16 cellular contexts compared by ENCODE assay signal in the genomic region with DNA sequence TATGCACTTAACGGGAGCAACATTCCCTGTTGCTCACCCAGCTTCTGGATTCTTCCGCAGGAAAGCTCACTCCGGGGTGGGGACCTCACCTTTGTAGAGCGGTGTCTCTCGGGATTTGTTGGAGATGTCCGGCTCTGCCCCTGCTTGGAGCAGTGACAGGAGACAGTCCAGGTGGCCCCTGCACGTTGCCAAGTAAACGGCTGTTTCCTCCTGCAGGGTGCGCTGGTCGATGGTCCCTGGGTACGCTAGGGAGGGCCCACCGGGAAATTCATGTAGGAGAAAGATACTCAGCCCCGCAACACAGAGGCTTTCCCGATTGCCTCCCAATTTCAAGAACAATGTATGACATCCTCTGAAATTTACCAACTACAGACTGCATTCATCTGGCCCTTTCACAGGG. TPM values are rescaled to one million over a fixed set of nuclear protein-coding genes. Genes with fewer than 3 reads are reported as not detected.
DNase-seq lines count a peak whose midpoint lies in the region; ATAC-seq and TF ChIP-seq lines count a peak whose summit lies in the region.
"Had no signal": no experiment of that assay in that cellular context is flagged by ENCODE, and none has a peak within 500 bp of the region (broad histone marks: within the 10 kb centered on the region; RNA-seq: fewer than 3 reads in every experiment).

No MANE protein-coding gene starts in this region.

- H3K27ac Mint-ChIP-seq in activated CD4-positive, alpha-beta T cell treated with anti-CD3 and anti-CD28 coated beads for 36 hours, result peak overlapping the region; percentile 39
- no peak overlapping the region for H3K27ac Mint-ChIP-seq in activated naive CD8-positive, alpha-beta T cell treated with anti-CD3 and anti-CD28 coated beads, Interleukin-2, amount 10 ng/mL, durations not matched to agents 7 days and 5 days
- no peak overlapping the region for H3K27ac Mint-ChIP-seq in glutamatergic neuron (ENCODE audit: unreplicated experiment)

- no peak overlapping the region for H3K9ac ChIP-seq in rectal smooth muscle tissue (ENCODE audit: low read length)

- CTCF ChIA-PET in activated CD4-positive, alpha-beta T cell treated with anti-CD3 and anti-CD28 coated beads for 36 hours (lab: Charles Lee), result interaction anchor here (1.6 to 2.4 kb wide), 2 partner anchors 10 to 13 kb away, joined by 4 to 21 read pairs; no protein-coding TSS in a partner anchor

- no peaks in the 10 kb centered on the region for H3K9me3 Mint-ChIP-seq in activated CD4-positive, alpha-beta T cell treated with anti-CD3 and anti-CD28 coated beads for 36 hours (ENCODE audit: low read depth)
- no peaks in the 10 kb centered on the region for H3K9me3 Mint-ChIP-seq in activated naive CD8-positive, alpha-beta T cell treated with anti-CD3 and anti-CD28 coated beads, Interleukin-2, amount 10 ng/mL, durations not matched to agents 7 days and 5 days
- peaks cover 11% of the 10 kb centered on the region for H3K9me3 Mint-ChIP-seq in glutamatergic neuron (ENCODE audit: unreplicated experiment)
- H3K9me3 Mint-ChIP-seq: T-cell had no signal

- intact Hi-C loops in activated CD4-positive, alpha-beta T cell treated with anti-CD3 and anti-CD28 coated beads for 36 hours (cut with DNase I, micrococcal nuclease), result loop anchor here in 1 of 2 experiments (10.0 kb wide), 1 partner anchor 1572 kb away; no protein-coding TSS in a partner anchor
- intact Hi-C loops in lower leg skin (cut with DNase I; ENCODE audit: low total_unique reads), result no loop called here

- H3K27me3 Mint-ChIP-seq in activated CD4-positive, alpha-beta T cell treated with anti-CD3 and anti-CD28 coated beads for 36 hours, result no peaks in the 10 kb centered on the region
- H3K27me3 Mint-ChIP-seq in activated naive CD8-positive, alpha-beta T cell treated with anti-CD3 and anti-CD28 coated beads, Interleukin-2, amount 10 ng/mL, durations not matched to agents 7 days and 5 days, result no peaks in the 10 kb centered on the region
- peaks cover 17% of the 10 kb centered on the region for H3K27me3 Mint-ChIP-seq in glutamatergic neuron (ENCODE audit: unreplicated experiment)
- H3K27me3 Mint-ChIP-seq: T-cell had no signal

- peaks cover 19% of the 10 kb centered on the region for H3K36me3 Mint-ChIP-seq in activated CD4-positive, alpha-beta T cell treated with anti-CD3 and anti-CD28 coated beads for 36 hours (ENCODE audit: low read depth)
- peaks cover 3% of the 10 kb centered on the region for H3K36me3 Mint-ChIP-seq in activated naive CD8-positive, alpha-beta T cell treated with anti-CD3 and anti-CD28 coated beads, Interleukin-2, amount 10 ng/mL, durations not matched to agents 7 days and 5 days
- H3K36me3 Mint-ChIP-seq in glutamatergic neuron (ENCODE audit: unreplicated experiment), result no peaks in the 10 kb centered on the region
- H3K36me3 Mint-ChIP-seq: T-cell had no signal

- peak overlapping the region; percentile 20 for H3K4me3 ChIP-seq in rectal smooth muscle tissue (ENCODE audit: low read length)
- H3K4me3 ChIP-seq in coronary artery, result no peak overlapping the region
- H3K4me3 ChIP-seq in lower leg skin (ENCODE audit: low read depth, poor library complexity, severe bottlenecking), result no peak overlapping the region
- H3K4me3 ChIP-seq: breast epithelium, mucosa of descending colon had no signal

- H3K27me3 ChIP-seq in rectal smooth muscle tissue (ENCODE audit: control insufficient read depth, insufficient read depth, low read length), result no peaks in the 10 kb centered on the region
- H3K27me3 ChIP-seq: breast epithelium, tibial nerve had no signal

- 76 to 77% methylated on average over 14 of the region's 14 CpGs for WGBS in lower leg skin, 2 donors

- peak overlapping the region; percentile 67 for H3K27ac ChIP-seq in rectal smooth muscle tissue (ENCODE audit: low read depth, low read length)
- no peak overlapping the region for H3K27ac ChIP-seq in coronary artery
- H3K27ac ChIP-seq: breast epithelium, epithelial cell of prostate had no signal

- in situ Hi-C loops in GM13977 (cut with MboI; ENCODE audit: low pct_unique_long_range_greater_than_20kb, low sequenced_read_pairs, unreplicated experiment), result loop anchor here (25.0 kb wide), 1 partner anchor 1559 kb away; the partner anchor contains the start of gene SYNE3

- TF ChIP-seq CTCF in GM13977 (IDR thresholded peaks at IDR 0.05; ENCODE audit: extremely low read depth, insufficient read depth, missing control alignments) (peak; percentile 46), coronary artery (IDR thresholded peaks at IDR 0.05) (no peak), lower leg skin (IDR thresholded peaks at IDR 0.05) (no peak), glutamatergic neuron (IDR thresholded peaks at IDR 0.05; ENCODE audit: partially characterized antibody, unreplicated experiment) (no peak)

- no peak for TF ChIP-seq POLR2A in lower leg skin (IDR thresholded peaks at IDR 0.05)

- H3K36me3 ChIP-seq in rectal smooth muscle tissue (ENCODE audit: control insufficient read depth, insufficient read depth, low read length), result peaks cover 16% of the 10 kb centered on the region
- H3K36me3 ChIP-seq: breast epithelium, tibial nerve had no signal

- no peak for DNase-seq in activated CD4-positive, alpha-beta T cell treated with anti-CD3 and anti-CD28 coated beads for 36 hours
- DNase-seq in activated CD4-positive, alpha-beta T cell treated with anti-CD3 and anti-CD28 coated beads for 48 hours, result no peak
- DNase-seq in GM13977 (ENCODE audit: low spot score), result no peak
- DNase-seq in activated naive CD8-positive, alpha-beta T cell treated with anti-CD3 and anti-CD28 coated beads, Interleukin-2, amount 10 ng/mL, durations not matched to agents 7 days and 5 days, result no peak
- DNase-seq in coronary artery (ENCODE audit: low spot score), result no peak
- no peak for DNase-seq in lower leg skin (ENCODE audit: low spot score in 2 of 2)
- no peak for DNase-seq in glutamatergic neuron
- DNase-seq: GF-D8, mucosa of descending colon, NCI-H1105 treated with DMSO at 0.1 percent for 48 hours, NCI-H748 treated with DMSO at 0.1 percent for 48 hours, T-cell had no signal

- peaks cover 17% of the 10 kb centered on the region for H3K4me1 ChIP-seq in rectal smooth muscle tissue (ENCODE audit: control insufficient read depth, insufficient read depth, low read length)
- H3K4me1 ChIP-seq: breast epithelium had no signal

- H3K4me1 Mint-ChIP-seq in activated CD4-positive, alpha-beta T cell treated with anti-CD3 and anti-CD28 coated beads for 36 hours, result peaks cover 80% of the 10 kb centered on the region
- H3K4me1 Mint-ChIP-seq in activated naive CD8-positive, alpha-beta T cell treated with anti-CD3 and anti-CD28 coated beads, Interleukin-2, amount 10 ng/mL, durations not matched to agents 7 days and 5 days, result peaks cover 60% of the 10 kb centered on the region
- peaks cover 43% of the 10 kb centered on the region for H3K4me1 Mint-ChIP-seq in glutamatergic neuron (ENCODE audit: low read depth, unreplicated experiment)

- H3K4me3 Mint-ChIP-seq in activated CD4-positive, alpha-beta T cell treated with anti-CD3 and anti-CD28 coated beads for 36 hours, result peak overlapping the region; percentile 75
- peak overlapping the region; percentile 29 for H3K4me3 Mint-ChIP-seq in activated naive CD8-positive, alpha-beta T cell treated with anti-CD3 and anti-CD28 coated beads, Interleukin-2, amount 10 ng/mL, durations not matched to agents 7 days and 5 days
- no peak overlapping the region for H3K4me3 Mint-ChIP-seq in glutamatergic neuron (ENCODE audit: unreplicated experiment)

- ATAC-seq in activated CD4-positive, alpha-beta T cell treated with anti-CD3 and anti-CD28 coated beads for 36 hours, result no peak
- no peak for ATAC-seq in activated naive CD8-positive, alpha-beta T cell treated with anti-CD3 and anti-CD28 coated beads, Interleukin-2, amount 10 ng/mL, durations not matched to agents 7 days and 5 days (ENCODE audit: low read depth)
- ATAC-seq: mucosa of descending colon, T-cell had no signal

- POLR2A ChIA-PET in activated CD4-positive, alpha-beta T cell treated with anti-CD3 and anti-CD28 coated beads for 36 hours (lab: Charles Lee), result interaction anchor here (1.0 kb wide), 1 partner anchor 20 kb away, joined by 3 read pairs; no protein-coding TSS in a partner anchor
- POLR2A ChIA-PET in activated naive CD8-positive, alpha-beta T cell treated with anti-CD3 and anti-CD28 coated beads, Interleukin-2, amount 10 ng/mL, durations not matched to agents 7 days and 5 days (lab: Charles Lee), result interaction anchor here (0.9 to 1.5 kb wide), 4 partner anchors 10 to 25 kb away, joined by 3 to 8 read pairs (median 4); no protein-coding TSS in a partner anchor

RNA-seq across cellular contexts. Expression of gene ASB2, which starts 23.1 kb away (rescaled TPM):
- total RNA-seq in activated CD4-positive, alpha-beta T cell treated with anti-CD3 and anti-CD28 coated beads for 36 hours, result 10 to 100 TPM; 24.8 to 25.5 TPM
- 10 to 100 TPM; 21.3 to 24.0 TPM for total RNA-seq in activated naive CD8-positive, alpha-beta T cell treated with anti-CD3 and anti-CD28 coated beads, Interleukin-2, amount 10 ng/mL, durations not matched to agents 7 days and 5 days
- total RNA-seq in lower leg skin (1 to 10 TPM in 2 of 4 donors, under 1 TPM in 2; 0.46 to 5.4 (median 1.8) TPM), glutamatergic neuron (ENCODE audit: unreplicated experiment) (16.6 TPM)

RNA-seq across cellular contexts. Expression of gene FAM181A, which starts 26.1 kb away (rescaled TPM):
- total RNA-seq in activated CD4-positive, alpha-beta T cell treated with anti-CD3 and anti-CD28 coated beads for 36 hours, result not detected
- total RNA-seq in activated naive CD8-positive, alpha-beta T cell treated with anti-CD3 and anti-CD28 coated beads, Interleukin-2, amount 10 ng/mL, durations not matched to agents 7 days and 5 days, result not detected
- total RNA-seq in lower leg skin, result not detected
- total RNA-seq in glutamatergic neuron (ENCODE audit: unreplicated experiment), result not detected
- total RNA-seq: breast epithelium, mucosa of descending colon, T-cell, tibial nerve had no signal

RNA-seq across cellular contexts. Expression of gene CCDC197, which starts 43.8 kb away (rescaled TPM):
- under 1 TPM; 0.34 to 0.53 TPM for total RNA-seq in activated CD4-positive, alpha-beta T cell treated with anti-CD3 and anti-CD28 coated beads for 36 hours
- total RNA-seq in activated naive CD8-positive, alpha-beta T cell treated with anti-CD3 and anti-CD28 coated beads, Interleukin-2, amount 10 ng/mL, durations not matched to agents 7 days and 5 days, result under 1 TPM in 1 of 2 experiments, not detected in 1; 0.25 TPM
- total RNA-seq in lower leg skin (not detected), glutamatergic neuron (ENCODE audit: unreplicated experiment) (not detected)
- total RNA-seq: breast epithelium, mucosa of descending colon, T-cell, tibial nerve had no signal
